9 cellular contexts compared by ENCODE assay signal in genomic region chr3:195196266-195196665, GRCh38.
DNase-seq lines count a peak whose midpoint lies in the region; ATAC-seq and TF ChIP-seq lines count a peak whose summit lies in the region.
"Had no signal": no experiment of that assay in that cellular context is flagged by ENCODE, and none has a peak within 500 bp of the region (broad histone marks: within the 10 kb centered on the region; RNA-seq: fewer than 3 reads in every experiment).

No MANE protein-coding gene starts in this region.

- no peaks in the 10 kb centered on the region for H3K27me3 Mint-ChIP-seq in osteocyte (ENCODE audit: unreplicated experiment)

- H3K4me3 ChIP-seq in RWPE2 (ENCODE audit: severe bottlenecking), result no peak overlapping the region
- no peak overlapping the region for H3K4me3 ChIP-seq in esophagus squamous epithelium

- TF ChIP-seq POLR2A in esophagus squamous epithelium (IDR thresholded peaks at IDR 0.05), result no peak

- H3K9me3 Mint-ChIP-seq in osteocyte (ENCODE audit: unreplicated experiment), result peaks cover 6% of the 10 kb centered on the region

- H3K27me3 ChIP-seq in RWPE2 (ENCODE audit: insufficient read depth, poor library complexity, severe bottlenecking) (no peaks in the 10 kb centered on the region), esophagus squamous epithelium (no peaks in the 10 kb centered on the region)

- peaks cover 5% of the 10 kb centered on the region for H3K9me3 ChIP-seq in RWPE2 (ENCODE audit: severe bottlenecking)
- H3K9me3 ChIP-seq in esophagus squamous epithelium, result peaks cover 0 to 8% (median 0%) of the 10 kb centered on the region in 3 donors

- H3K27ac Mint-ChIP-seq in osteocyte (ENCODE audit: unreplicated experiment), result peak overlapping the region; percentile 87

- DNase-seq in Daoy (ENCODE audit: low read depth) (peak; percentile 56), RWPE2 (ENCODE audit: low spot score) (no peak), esophagus squamous epithelium (lab: John Stamatoyannopoulos, UW) (no peak), osteocyte (ENCODE audit: extremely low spot score, unreplicated experiment) (no peak), 8988T (no peak), iPS-NIHi11 (ENCODE audit: low spot score) (no peak)
- DNase-seq: central memory CD4-positive, alpha-beta T cell had no signal

- intact Hi-C loops in esophagus squamous epithelium (cut with DNase I), result no loop called here

- no peak overlapping the region for H3K4me3 Mint-ChIP-seq in osteocyte (ENCODE audit: unreplicated experiment)

- H3K27ac ChIP-seq in RWPE2 (ENCODE audit: poor library complexity, severe bottlenecking) (peak overlapping the region; percentile 80), esophagus squamous epithelium (peak overlapping the region; percentile 60 to 76 (median 64))

- H3K36me3 ChIP-seq in RWPE2 (ENCODE audit: low read depth), result no peaks in the 10 kb centered on the region
- no peaks in the 10 kb centered on the region for H3K36me3 ChIP-seq in esophagus squamous epithelium

- TF ChIP-seq CTCF in RWPE2 (IDR thresholded peaks at IDR 0.05; ENCODE audit: poor library complexity, severe bottlenecking), result no peak
- TF ChIP-seq CTCF in esophagus squamous epithelium (IDR thresholded peaks at IDR 0.05), result peak in 2 of 6 experiments; percentile 6 to 30
- TF ChIP-seq CTCF in osteocyte (IDR thresholded peaks at IDR 0.05), result no peak

- peaks cover 6% of the 10 kb centered on the region for H3K36me3 Mint-ChIP-seq in osteocyte (ENCODE audit: unreplicated experiment)

- peaks cover 47% of the 10 kb centered on the region for H3K4me1 ChIP-seq in RWPE2 (ENCODE audit: insufficient read depth, poor library complexity, severe bottlenecking)
- peaks cover 6 to 48% (median 27%) of the 10 kb centered on the region in 3 donors for H3K4me1 ChIP-seq in esophagus squamous epithelium

- WGBS in esophagus squamous epithelium, 2 donors, result 43 to 48% methylated on average over 5 of the region's 5 CpGs

- ATAC-seq in RWPE2 (ENCODE audit: low read depth) (peak; percentile 66), HG02571 (IDR thresholded peaks at IDR 0.05; ENCODE audit: unreplicated experiment) (no peak), HG02884 (IDR thresholded peaks at IDR 0.05; ENCODE audit: unreplicated experiment) (no peak)

- H3K4me1 Mint-ChIP-seq in osteocyte (ENCODE audit: unreplicated experiment), result peaks cover 65% of the 10 kb centered on the region
